ENCODE assay signal across 8 cellular contexts in the genomic region with DNA sequence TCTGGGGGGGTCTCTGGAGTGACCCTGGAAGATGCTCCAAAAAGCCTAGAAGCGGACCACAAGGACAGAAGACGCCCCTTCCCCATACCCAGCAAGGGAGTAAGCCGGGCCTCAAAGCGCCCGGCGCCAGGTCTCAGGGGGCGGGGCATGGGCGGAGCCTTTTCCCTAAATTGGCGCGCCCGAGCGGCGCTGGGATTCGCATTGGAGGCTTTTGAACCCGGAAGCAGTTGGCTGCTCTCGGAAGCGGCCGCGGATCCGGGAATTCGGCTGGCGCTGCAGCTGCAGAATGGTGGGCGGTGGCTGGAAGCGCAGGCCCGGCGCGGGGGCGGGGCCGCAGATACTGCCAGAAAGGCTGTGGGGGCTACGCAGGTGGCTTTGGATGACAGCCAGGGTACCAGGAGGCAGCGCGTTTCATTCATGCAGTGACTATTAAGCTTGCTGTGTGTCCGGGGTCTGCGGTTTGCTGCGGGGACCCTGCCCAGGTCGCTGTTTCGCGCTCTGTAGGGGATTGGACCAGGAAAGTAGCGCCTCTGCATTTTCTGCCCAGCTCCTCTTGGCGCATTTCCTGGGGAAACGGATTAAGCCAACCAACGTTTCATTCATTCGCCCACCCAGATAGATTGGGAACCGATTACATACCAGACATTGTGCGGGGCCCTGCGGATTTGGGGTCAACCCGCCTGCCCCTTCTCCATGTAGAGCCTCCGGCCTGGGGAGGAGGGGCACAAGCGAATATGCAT.
DNase-seq lines count a peak whose midpoint lies in the region; ATAC-seq, FAIRE-seq and TF ChIP-seq lines count a peak whose summit lies in the region.

No MANE protein-coding gene starts in this region.

- DNase-seq in CD1c-positive myeloid dendritic cell (ENCODE audit: extremely low spot score) (peak; percentile 58), HTR-8/SVneo (ENCODE audit: insufficient read length, low spot score) (peak; percentile 53), T follicular helper cell (ENCODE audit: low read depth) (peak; percentile 10), ascending aorta (ENCODE audit: low spot score in 2 of 2) (peak in 1 of 2 donors; percentile 91), right atrium auricular region (ENCODE audit: low spot score) (peak; percentile 86), trophoblast cell (peak; percentile 18 to 55), upper lobe of left lung (peak; percentile 72 to 95), MV-4-11 (lab: John Stamatoyannopoulos, UW) (no peak)

- no peak overlapping the region for H2BK12ac ChIP-seq in trophoblast cell (ENCODE audit: low read length)

- WGBS in trophoblast cell (ENCODE audit: extremely low coverage, insufficient coverage, insufficient read length) = no CpG with 5 or more reads among the region's 49 CpGs
- WGBS in upper lobe of left lung, 2 donors = 10 to 11% methylated on average over 18 to 49 of the region's 49 CpGs

- H3K27me3 ChIP-seq in ascending aorta (no peaks in the 10 kb centered on the region), right atrium auricular region (no peaks in the 10 kb centered on the region), trophoblast cell (ENCODE audit: insufficient read depth, low read length) (no peaks in the 10 kb centered on the region), upper lobe of left lung (no peaks in the 10 kb centered on the region)

- peak overlapping the region; percentile 16 for H3K18ac ChIP-seq in trophoblast cell (ENCODE audit: low read length)

- peak overlapping the region; percentile 75 for H3K9ac ChIP-seq in trophoblast cell (ENCODE audit: low read length)

- FAIRE-seq in HTR-8/SVneo (lab: Jason Lieb, UNC) = no peak

- no peak overlapping the region for H3K27ac ChIP-seq in ascending aorta
- peak overlapping the region; percentile 10 to 43 for H3K27ac ChIP-seq in right atrium auricular region
- peak overlapping the region; percentile 1 for H3K27ac ChIP-seq in trophoblast cell (ENCODE audit: low read depth, low read length)
- peak overlapping the region in 1 of 4 donors; percentile 4 for H3K27ac ChIP-seq in upper lobe of left lung

- peak in 1 of 4 donors; percentile 34 for TF ChIP-seq POLR2A in upper lobe of left lung (IDR thresholded peaks at IDR 0.05)

- H3K4me2 ChIP-seq in trophoblast cell (ENCODE audit: low read length) = peak overlapping the region; percentile 89

- peaks cover 3% of the 10 kb centered on the region for H3K79me2 ChIP-seq in trophoblast cell (ENCODE audit: control insufficient read depth, insufficient read depth, low read length, poor library complexity)

- H2AFZ ChIP-seq in trophoblast cell (ENCODE audit: insufficient read depth, low read length, poor library complexity) = peak overlapping the region; percentile 94

- H3K36me3 ChIP-seq in ascending aorta (no peaks in the 10 kb centered on the region), right atrium auricular region (no peaks in the 10 kb centered on the region), trophoblast cell (ENCODE audit: control insufficient read depth in 1 of 2, insufficient read depth in 2 of 2, low read length in 2 of 2) (no peaks in the 10 kb centered on the region), upper lobe of left lung (no peaks in the 10 kb centered on the region)

- H2BK5ac ChIP-seq in trophoblast cell (ENCODE audit: low read depth, low read length, poor library complexity) = no peak overlapping the region

- no peak overlapping the region for H3K23ac ChIP-seq in trophoblast cell (ENCODE audit: low read length)

- no peak for TF ChIP-seq EP300 in upper lobe of left lung (IDR thresholded peaks at IDR 0.05)

- no peak overlapping the region for H3K4ac ChIP-seq in trophoblast cell (ENCODE audit: low read depth, low read length)

- H3K14ac ChIP-seq in trophoblast cell (ENCODE audit: low read length) = peak overlapping the region; percentile 89

- ATAC-seq in upper lobe of left lung (ENCODE audit: low FRiP score in 2 of 2) = peak; percentile 86 to 94

- peak overlapping the region; percentile 96 for H4K8ac ChIP-seq in trophoblast cell (ENCODE audit: low read depth, low read length)

- peak overlapping the region; percentile 77 for H4K12ac ChIP-seq in trophoblast cell (ENCODE audit: low read depth, low read length)

- H3K4me3 ChIP-seq in ascending aorta = peak overlapping the region; percentile 51 to 65
- peak overlapping the region; percentile 56 to 63 for H3K4me3 ChIP-seq in right atrium auricular region
- peak overlapping the region; percentile 69 for H3K4me3 ChIP-seq in trophoblast cell (ENCODE audit: low read depth, low read length)
- H3K4me3 ChIP-seq in upper lobe of left lung = peak overlapping the region; percentile 40 to 66 (median 58)

- H3K4me1 ChIP-seq in ascending aorta (no peaks in the 10 kb centered on the region), right atrium auricular region (no peaks in the 10 kb centered on the region), trophoblast cell (ENCODE audit: control insufficient read depth in 1 of 2, insufficient read depth in 2 of 2, low read length in 2 of 2) (peaks cover 0 to 7% of the 10 kb centered on the region in 2 experiments), upper lobe of left lung (peaks cover 3 to 13% (median 9%) of the 10 kb centered on the region in 4 donors)

- H2BK120ac ChIP-seq in trophoblast cell (ENCODE audit: insufficient read depth, low read length, poor library complexity) = peak overlapping the region; percentile 46

- intact Hi-C loops in ascending aorta (cut with DNase I) = loop anchor here (10.0 kb wide), 1 partner anchor 88 kb away; no protein-coding TSS in a partner anchor

- H3K9me3 ChIP-seq in ascending aorta (no peaks in the 10 kb centered on the region), right atrium auricular region (no peaks in the 10 kb centered on the region), trophoblast cell (ENCODE audit: insufficient read depth, low read depth, low read length) (no peaks in the 10 kb centered on the region), upper lobe of left lung (no peaks in the 10 kb centered on the region)

- no peak for TF ChIP-seq CTCF in ascending aorta (IDR thresholded peaks at IDR 0.05)
- peak in 1 of 2 donors; percentile 18 for TF ChIP-seq CTCF in right atrium auricular region (IDR thresholded peaks at IDR 0.05)
- no peak for TF ChIP-seq CTCF in upper lobe of left lung (IDR thresholded peaks at IDR 0.05)

- H3K79me1 ChIP-seq in trophoblast cell (ENCODE audit: low read length) = peaks cover 7% of the 10 kb centered on the region

- no peak overlapping the region for H2AK5ac ChIP-seq in trophoblast cell (ENCODE audit: low read length)

- H4K91ac ChIP-seq in trophoblast cell (ENCODE audit: low read depth, low read length) = peak overlapping the region; percentile 60

Comparison
In these comparisons a context has a peak if more than half of its experiments do, and no peak if none do; other contexts are left out.
1. H3K27ac ChIP-seq: peak in right atrium auricular region (2 of 2) and trophoblast cell (single experiment); none in ascending aorta (0 of 2).
2. Peak in every context shown above with its lines, with median percentiles within 50 percentile points of each other: H3K4me3 ChIP-seq.